28 cellular contexts compared by ENCODE assay signal in genomic region chr17:4748687-4749086, GRCh38. TPM values are rescaled to one million over a fixed set of nuclear protein-coding genes. Genes with fewer than 3 reads are reported as not detected.
A peak's percentile ranks its signal among the peaks of the same experiment; 100 is the strongest.
DNase-seq lines count a peak whose midpoint lies in the region; ATAC-seq, FAIRE-seq and TF ChIP-seq lines count a peak whose summit lies in the region.
"Had no signal": no experiment of that assay in that cellular context is flagged by ENCODE, and none has a peak within 500 bp of the region (broad histone marks: within the 10 kb centered on the region; RNA-seq: fewer than 3 reads in every experiment).

No MANE protein-coding gene starts in this region.

- H4K20me1 ChIP-seq in HepG2 (ENCODE audit: insufficient read depth, low read length) = no peaks in the 10 kb centered on the region

- H3K9ac ChIP-seq in liver (ENCODE audit: low read depth in 1 of 2, low read length in 2 of 2) (no peak overlapping the region), HepG2 (ENCODE audit: insufficient read depth, low read depth, low read length) (no peak overlapping the region), kidney (ENCODE audit: low read length in 2 of 2) (no peak overlapping the region)

- in situ Hi-C loops in HepG2 (cut with HindIII; ENCODE audit: extremely low pct_ligation_motif_present, low pct_unique_long_range_greater_than_20kb) = no loop called here
- in situ Hi-C loops in SK-MEL-5 (cut with HindIII; ENCODE audit: low pct_unique_long_range_greater_than_20kb, low sequenced_read_pairs) = no loop called here

- no peak for TF ChIP-seq EP300 in HepG2 (IDR thresholded peaks at IDR 0.05; ENCODE audit: low read depth in 2 of 2, low read length in 2 of 2)
- no peak for TF ChIP-seq EP300 in HepG2 (CRISPR knock-in tag; IDR thresholded peaks at IDR 0.05; ENCODE audit: borderline replicate concordance)

- no peak overlapping the region for H2AFZ ChIP-seq in HepG2 (ENCODE audit: low read length)

- no peaks in the 10 kb centered on the region for H3K79me2 ChIP-seq in HepG2 (ENCODE audit: insufficient read depth, low read length)

- DNase-seq in HepG2 (ENCODE audit: low spot score) (no peak), SK-MEL-5 (ENCODE audit: low read depth, low spot score) (peak; percentile 11), kidney (peak; percentile 33), upper lobe of right lung (no peak), RKO (ENCODE audit: low spot score) (no peak), NCI-H2107 treated with DMSO at 0.1 percent for 48 hours (lab: John Stamatoyannopoulos, UW; ENCODE audit: unreplicated experiment) (no peak)
- DNase-seq: activated CD4-positive, alpha-beta T cell treated with anti-CD3 and anti-CD28 coated beads, Interleukin-2, amount 50 U/mL, for 4 hours; activated CD8-positive, alpha-beta memory T cell treated with anti-CD3 and anti-CD28 coated beads, Interleukin-2, amount 50 U/mL, for 48 hours; activated effector memory CD4-positive, alpha-beta T cell treated with anti-CD3 and anti-CD28 coated beads, Interleukin-2, amount 50 U/mL, for 16 hours; body of pancreas; CD4-positive, alpha-beta memory T cell; effector CD4-positive, alpha-beta T cell; gastrocnemius medialis; HFFc6; NCI-H1436 treated with DMSO at 0.1 percent for 48 hours; NCI-H524; NK-92 treated with Interleukin-12 subunit alpha and Interleukin-12 subunit beta, amount 100 ng/mL, for 24 hours; sigmoid colon; stimulated activated naive CD8-positive, alpha-beta T cell treated with anti-CD3 and anti-CD28 coated beads, Interleukin-15, amount 100 ng/mL, for 72 hours; thyroid gland; WERI-Rb-1 had no signal

- H3K9me3 ChIP-seq in liver (ENCODE audit: control insufficient read depth in 4 of 4, low read length in 3 of 4) = no peaks in the 10 kb centered on the region
- H3K9me3 ChIP-seq in HepG2 (ENCODE audit: low read length) = no peaks in the 10 kb centered on the region
- H3K9me3 ChIP-seq in kidney (ENCODE audit: control insufficient read depth in 1 of 2, low read length in 2 of 2) = no peaks in the 10 kb centered on the region
- H3K9me3 ChIP-seq in upper lobe of right lung = no peaks in the 10 kb centered on the region
- H3K9me3 ChIP-seq: body of pancreas, gastrocnemius medialis, sigmoid colon, thyroid gland had no signal

- 67% methylated on average over 4 of the region's 4 CpGs for WGBS in liver
- 39% methylated on average over 4 of the region's 4 CpGs for WGBS in HepG2 (ENCODE audit: low lambda C conversion rate)

- CTCF ChIA-PET in HepG2 (lab: Yijun Ruan, JAX; ENCODE audit: low intra/inter-chr PET ratio, low total read pairs) = no interaction called here

- POLR2A ChIA-PET in HepG2 (lab: Yijun Ruan, JAX) = interaction anchor here (1.1 to 2.3 kb wide), 2 partner anchors 23 to 42 kb away, joined by 4 to 9 read pairs; partner anchors contain the start of gene TM4SF5

- FAIRE-seq in HepG2 (lab: Jason Lieb, UNC) (no peak), kidney (lab: Jason Lieb, UNC) (no peak)

- no peak overlapping the region for H3K4me2 ChIP-seq in HepG2 (ENCODE audit: low read depth, low read length)

- TF ChIP-seq RAD21 in liver (IDR thresholded peaks at IDR 0.05) (no peak), HepG2 (CRISPR knock-in tag; IDR thresholded peaks at IDR 0.05) (no peak)

- BruUV-seq in HepG2 (replicated peaks; lab: Mats Ljungman, UMichigan) = no TSS peak

- no peak for TF ChIP-seq POLR2A in HepG2 (IDR thresholded peaks at IDR 0.05; ENCODE audit: insufficient read depth in 1 of 2, low read depth in 2 of 2, low read length in 2 of 2)

- H3K36me3 ChIP-seq in liver (ENCODE audit: control insufficient read depth in 4 of 4, insufficient read depth in 3 of 4, low read depth in 1 of 4, low read length in 3 of 4) (no peaks in the 10 kb centered on the region), HepG2 (replicated peaks in 1 of 2; ENCODE audit: control insufficient read depth in 1 of 2, insufficient read depth in 2 of 2, low read length in 2 of 2) (no peaks in the 10 kb centered on the region), kidney (ENCODE audit: control insufficient read depth in 1 of 2, insufficient read depth in 2 of 2, low read length in 2 of 2) (no peaks in the 10 kb centered on the region), upper lobe of right lung (no peaks in the 10 kb centered on the region)
- H3K36me3 ChIP-seq: gastrocnemius medialis, sigmoid colon, thyroid gland, WERI-Rb-1 had no signal

- H3K4me3 ChIP-seq in liver (ENCODE audit: low read depth in 1 of 3, low read length in 3 of 3) = no peak overlapping the region
- no peak overlapping the region for H3K4me3 ChIP-seq in HepG2 (replicated peaks in 1 of 3; ENCODE audit: insufficient read depth in 1 of 3, low read depth in 2 of 3, low read length in 3 of 3)
- H3K4me3 ChIP-seq in kidney (ENCODE audit: low read length in 2 of 2) = no peak overlapping the region
- H3K4me3 ChIP-seq in upper lobe of right lung = no peak overlapping the region
- H3K4me3 ChIP-seq: body of pancreas, gastrocnemius medialis, lung, sigmoid colon, thyroid gland had no signal

- H3K4me1 ChIP-seq in liver (ENCODE audit: control insufficient read depth in 4 of 4, insufficient read depth in 4 of 4, low read length in 3 of 4) (no peaks in the 10 kb centered on the region), HepG2 (ENCODE audit: insufficient read depth, low read length) (peaks cover 67% of the 10 kb centered on the region), kidney (ENCODE audit: control insufficient read depth in 1 of 2, insufficient read depth in 1 of 2, low read depth in 1 of 2, low read length in 2 of 2) (peaks cover 0 to 4% of the 10 kb centered on the region in 2 donors), upper lobe of right lung (no peaks in the 10 kb centered on the region)
- H3K4me1 ChIP-seq: gastrocnemius medialis had no signal

- intact Hi-C loops in HepG2 (cut with micrococcal nuclease; ENCODE audit: unreplicated experiment) (no loop called here), kidney (cut with DNase I) (no loop called here), upper lobe of right lung (cut with DNase I) (no loop called here)

- H3K27me3 ChIP-seq in liver (ENCODE audit: control insufficient read depth in 4 of 4, insufficient read depth in 4 of 4, low read length in 3 of 4) (no peaks in the 10 kb centered on the region), HepG2 (ENCODE audit: control insufficient read depth in 1 of 2, insufficient read depth in 2 of 2, low read length in 2 of 2) (no peaks in the 10 kb centered on the region), upper lobe of right lung (peaks cover 11% of the 10 kb centered on the region)
- H3K27me3 ChIP-seq: thyroid gland had no signal

- H3K27ac ChIP-seq in liver (ENCODE audit: low read depth in 1 of 2, low read length in 2 of 2) (peak overlapping the region; percentile 51 to 74), HepG2 (ENCODE audit: extremely low read length, insufficient read depth, low read length) (no peak overlapping the region), kidney (ENCODE audit: low read depth in 2 of 2, low read length in 2 of 2) (no peak overlapping the region), upper lobe of right lung (no peak overlapping the region)
- H3K27ac ChIP-seq: gastrocnemius medialis, thyroid gland, WERI-Rb-1 had no signal

- TF ChIP-seq CTCF in liver (IDR thresholded peaks at IDR 0.05; ENCODE audit: low read depth, low read length, missing input control) (no peak), HepG2 (CRISPR knock-in tag; IDR thresholded peaks at IDR 0.05) (no peak), kidney (IDR thresholded peaks at IDR 0.05; ENCODE audit: borderline replicate concordance, extremely low read depth, insufficient read depth) (no peak), upper lobe of right lung (IDR thresholded peaks at IDR 0.05) (no peak)

- ATAC-seq in HepG2 (no peak), upper lobe of right lung (peak; percentile 39), HG02763 (IDR thresholded peaks at IDR 0.05; ENCODE audit: unreplicated experiment) (no peak)
- ATAC-seq: body of pancreas, gastrocnemius medialis had no signal

RNA-seq across cellular contexts. Expression of gene CXCL16, which starts 9.0 kb away (rescaled TPM):
- total RNA-seq in liver (10 to 100 TPM; 10.7 to 15.3 TPM), HepG2 (2016; rRNA removed; fragmentation: Illumina TruSeq; extraction: Trizol) (5.4 and 9.4 TPM in 2 replicates), kidney (83.0 TPM), upper lobe of right lung (169 TPM)
- polyA plus RNA-seq in liver (10 to 100 TPM; 16.9 to 41.1 TPM), HepG2 (2011; rRNA removed) (101 and 142 TPM in 2 replicates), kidney (ENCODE audit: insufficient read depth, low read depth, low replicate concordance) (22.5 TPM)
- total RNA-seq in HepG2 (2016; cell fraction: cytosol; rRNA removed; fragmentation: Illumina TruSeq; extraction: Trizol; ENCODE audit: low read depth) = 5.4 and 8.2 TPM in 2 replicates
- 5.6 and 11.1 TPM in 2 replicates for total RNA-seq in HepG2 (2016; cell fraction: insoluble cytoplasmic fraction; rRNA removed; fragmentation: Illumina TruSeq; extraction: Trizol)
- total RNA-seq in HepG2 (2016; cell fraction: membrane; rRNA removed; fragmentation: Illumina TruSeq; extraction: Trizol) = 12.1 and 12.5 TPM in 2 replicates
- total RNA-seq in HepG2 (2016; cell fraction: nucleus; rRNA removed; fragmentation: Illumina TruSeq; extraction: Trizol) = 7.9 and 8.2 TPM in 2 replicates
- 89.5 and 125 TPM in 2 replicates for polyA plus RNA-seq in HepG2 (2011; cell fraction: cytosol; rRNA removed)
- 24.7 and 41.2 TPM in 2 replicates for polyA plus RNA-seq in HepG2 (2011; cell fraction: nucleus; rRNA removed)
- polyA plus RNA-seq in HepG2 (2012) = 81.6 and 102 TPM in 2 replicates
- 18.9 and 20.3 TPM in 2 replicates for polyA plus RNA-seq in HepG2 (2016; cell fraction: cytosol; fragmentation: Illumina TruSeq; extraction: Trizol; ENCODE audit: low read depth)
- 20.4 and 22.7 TPM in 2 replicates for polyA plus RNA-seq in HepG2 (2016; cell fraction: insoluble cytoplasmic fraction; fragmentation: Illumina TruSeq; extraction: Trizol; ENCODE audit: low read depth)
- polyA plus RNA-seq in HepG2 (2016; cell fraction: membrane; fragmentation: Illumina TruSeq; extraction: Trizol; ENCODE audit: low read depth) = 28.0 and 31.1 TPM in 2 replicates
- polyA plus RNA-seq in HepG2 (2016; cell fraction: nucleus; fragmentation: Illumina TruSeq; extraction: Trizol; ENCODE audit: insufficient read depth, low read depth) = 27.8 and 36.4 TPM in 2 replicates
- polyA minus RNA-seq in HepG2 (2011; rRNA and poly(A)+ RNA removed; ENCODE audit: low replicate concordance) = 7.1 and 65.0 TPM in 2 replicates
- 41.8 and 54.5 TPM in 2 replicates for polyA minus RNA-seq in HepG2 (2011; cell fraction: cytosol; rRNA and poly(A)+ RNA removed)
- polyA minus RNA-seq in HepG2 (2011; cell fraction: nucleus; rRNA and poly(A)+ RNA removed) = 9.3 and 13.4 TPM in 2 replicates
- total RNA-seq in SK-MEL-5 (2014; rRNA removed; shearing (Covaris generic)) = 10.0 and 10.7 TPM in 2 replicates
- 34.9 and 37.3 TPM in 2 replicates for polyA plus RNA-seq in SK-MEL-5 (2015; cell fraction: cytosol; rRNA removed)
- polyA plus RNA-seq in SK-MEL-5 (2015; cell fraction: nucleus; rRNA removed) = 2.6 and 3.1 TPM in 2 replicates

RNA-seq across cellular contexts. Expression of gene ZMYND15, which starts 9.1 kb away (rescaled TPM):
- under 1 TPM; 0.47 to 0.67 TPM for total RNA-seq in liver
- polyA plus RNA-seq in liver = 1 to 10 TPM in 1 of 2 donors, under 1 TPM in 1; 0.75 to 2.4 TPM
- 0.15 and 0.24 TPM in 2 replicates for total RNA-seq in HepG2 (2016; rRNA removed; fragmentation: Illumina TruSeq; extraction: Trizol)
- not detected in 2 replicates for total RNA-seq in HepG2 (2016; cell fraction: cytosol; rRNA removed; fragmentation: Illumina TruSeq; extraction: Trizol; ENCODE audit: low read depth)
- total RNA-seq in HepG2 (2016; cell fraction: insoluble cytoplasmic fraction; rRNA removed; fragmentation: Illumina TruSeq; extraction: Trizol) = 0.16 and 0.39 TPM in 2 replicates
- 0.10 and 0.12 TPM in 2 replicates for total RNA-seq in HepG2 (2016; cell fraction: membrane; rRNA removed; fragmentation: Illumina TruSeq; extraction: Trizol)
- 0.38 and 0.43 TPM in 2 replicates for total RNA-seq in HepG2 (2016; cell fraction: nucleus; rRNA removed; fragmentation: Illumina TruSeq; extraction: Trizol)
- 2.7 and 3.6 TPM in 2 replicates for polyA plus RNA-seq in HepG2 (2011; rRNA removed)
- polyA plus RNA-seq in HepG2 (2011; cell fraction: cytosol; rRNA removed) = 1.5 and 1.7 TPM in 2 replicates
- 14.3 and 15.2 TPM in 2 replicates for polyA plus RNA-seq in HepG2 (2011; cell fraction: nucleus; rRNA removed)
- polyA plus RNA-seq in HepG2 (2012) = 2.0 and 2.7 TPM in 2 replicates
- polyA plus RNA-seq in HepG2 (2016; cell fraction: cytosol; fragmentation: Illumina TruSeq; extraction: Trizol; ENCODE audit: low read depth) = 0.16 and 0.17 TPM in 2 replicates
- polyA plus RNA-seq in HepG2 (2016; cell fraction: insoluble cytoplasmic fraction; fragmentation: Illumina TruSeq; extraction: Trizol; ENCODE audit: low read depth) = 0.28 and 0.33 TPM in 2 replicates
- polyA plus RNA-seq in HepG2 (2016; cell fraction: membrane; fragmentation: Illumina TruSeq; extraction: Trizol; ENCODE audit: low read depth) = 0.27 and 0.44 TPM in 2 replicates
- 0.75 and 1.6 TPM in 2 replicates for polyA plus RNA-seq in HepG2 (2016; cell fraction: nucleus; fragmentation: Illumina TruSeq; extraction: Trizol; ENCODE audit: insufficient read depth, low read depth)
- polyA minus RNA-seq in HepG2 (2011; rRNA and poly(A)+ RNA removed; ENCODE audit: low replicate concordance) = 0.07 and 2.5 TPM in 2 replicates
- polyA minus RNA-seq in HepG2 (2011; cell fraction: cytosol; rRNA and poly(A)+ RNA removed) = 0.53 and 0.79 TPM in 2 replicates
- 1.5 and 2.7 TPM in 2 replicates for polyA minus RNA-seq in HepG2 (2011; cell fraction: nucleus; rRNA and poly(A)+ RNA removed)
- 0.11 TPM in 1 of 2 replicates, not detected in the other for total RNA-seq in SK-MEL-5 (2014; rRNA removed; shearing (Covaris generic))
- 0.29 and 0.52 TPM in 2 replicates for polyA plus RNA-seq in SK-MEL-5 (2015; cell fraction: cytosol; rRNA removed)
- 1.5 and 2.3 TPM in 2 replicates for polyA plus RNA-seq in SK-MEL-5 (2015; cell fraction: nucleus; rRNA removed)
- 5.1 TPM for total RNA-seq in kidney
- polyA plus RNA-seq in kidney (ENCODE audit: insufficient read depth, low read depth, low replicate concordance) = 1.3 TPM
- total RNA-seq in upper lobe of right lung = 9.6 TPM
- total RNA-seq: gastrocnemius medialis, HFFc6, RPMI7951 had no signal

RNA-seq across cellular contexts. Expression of gene MED11, which starts 17.5 kb away (rescaled TPM):
- 10 to 100 TPM; 11.2 to 11.5 TPM for total RNA-seq in liver
- polyA plus RNA-seq in liver = 10 to 100 TPM; 15.9 to 35.6 TPM
- 20.2 and 25.1 TPM in 2 replicates for total RNA-seq in HepG2 (2016; rRNA removed; fragmentation: Illumina TruSeq; extraction: Trizol)
- total RNA-seq in HepG2 (2016; cell fraction: cytosol; rRNA removed; fragmentation: Illumina TruSeq; extraction: Trizol; ENCODE audit: low read depth) = 3.6 and 4.5 TPM in 2 replicates
- total RNA-seq in HepG2 (2016; cell fraction: insoluble cytoplasmic fraction; rRNA removed; fragmentation: Illumina TruSeq; extraction: Trizol) = 20.3 and 31.3 TPM in 2 replicates
- total RNA-seq in HepG2 (2016; cell fraction: membrane; rRNA removed; fragmentation: Illumina TruSeq; extraction: Trizol) = 6.8 and 9.9 TPM in 2 replicates
- total RNA-seq in HepG2 (2016; cell fraction: nucleus; rRNA removed; fragmentation: Illumina TruSeq; extraction: Trizol) = 7.9 and 8.0 TPM in 2 replicates
- polyA plus RNA-seq in HepG2 (2011; rRNA removed) = 36.2 and 39.0 TPM in 2 replicates
- 34.0 and 41.9 TPM in 2 replicates for polyA plus RNA-seq in HepG2 (2011; cell fraction: cytosol; rRNA removed)
- polyA plus RNA-seq in HepG2 (2011; cell fraction: nucleus; rRNA removed) = 23.2 and 26.5 TPM in 2 replicates
- polyA plus RNA-seq in HepG2 (2012) = 23.6 and 23.7 TPM in 2 replicates
- polyA plus RNA-seq in HepG2 (2016; cell fraction: cytosol; fragmentation: Illumina TruSeq; extraction: Trizol; ENCODE audit: low read depth) = 4.5 and 4.8 TPM in 2 replicates
- 34.8 and 37.3 TPM in 2 replicates for polyA plus RNA-seq in HepG2 (2016; cell fraction: insoluble cytoplasmic fraction; fragmentation: Illumina TruSeq; extraction: Trizol; ENCODE audit: low read depth)
- polyA plus RNA-seq in HepG2 (2016; cell fraction: membrane; fragmentation: Illumina TruSeq; extraction: Trizol; ENCODE audit: low read depth) = 7.4 and 8.2 TPM in 2 replicates
- polyA plus RNA-seq in HepG2 (2016; cell fraction: nucleus; fragmentation: Illumina TruSeq; extraction: Trizol; ENCODE audit: insufficient read depth, low read depth) = 23.5 and 24.2 TPM in 2 replicates
- polyA minus RNA-seq in HepG2 (2011; rRNA and poly(A)+ RNA removed; ENCODE audit: low replicate concordance) = 12.0 and 42.0 TPM in 2 replicates
- 9.0 and 13.7 TPM in 2 replicates for polyA minus RNA-seq in HepG2 (2011; cell fraction: cytosol; rRNA and poly(A)+ RNA removed)
- 8.0 and 9.3 TPM in 2 replicates for polyA minus RNA-seq in HepG2 (2011; cell fraction: nucleus; rRNA and poly(A)+ RNA removed)
- total RNA-seq in SK-MEL-5 (2014; rRNA removed; shearing (Covaris generic)) = 26.3 and 32.0 TPM in 2 replicates
- polyA plus RNA-seq in SK-MEL-5 (2015; cell fraction: cytosol; rRNA removed) = 21.0 and 29.3 TPM in 2 replicates
- polyA plus RNA-seq in SK-MEL-5 (2015; cell fraction: nucleus; rRNA removed) = 18.8 and 26.8 TPM in 2 replicates
- 19.0 TPM for total RNA-seq in kidney
- polyA plus RNA-seq in kidney (ENCODE audit: insufficient read depth, low read depth, low replicate concordance) = 58.4 TPM
- total RNA-seq in upper lobe of right lung = 23.2 TPM

RNA-seq across cellular contexts. Expression of gene TM4SF5, which starts 23.0 kb away (rescaled TPM):
- 10 to 100 TPM; 20.1 to 32.5 TPM for total RNA-seq in liver
- polyA plus RNA-seq in liver = 100 to 1,000 TPM; 198 to 309 TPM
- 15.6 and 30.1 TPM in 2 replicates for total RNA-seq in HepG2 (2016; rRNA removed; fragmentation: Illumina TruSeq; extraction: Trizol)
- 8.3 and 9.3 TPM in 2 replicates for total RNA-seq in HepG2 (2016; cell fraction: cytosol; rRNA removed; fragmentation: Illumina TruSeq; extraction: Trizol; ENCODE audit: low read depth)
- 14.2 and 28.3 TPM in 2 replicates for total RNA-seq in HepG2 (2016; cell fraction: insoluble cytoplasmic fraction; rRNA removed; fragmentation: Illumina TruSeq; extraction: Trizol)
- total RNA-seq in HepG2 (2016; cell fraction: membrane; rRNA removed; fragmentation: Illumina TruSeq; extraction: Trizol) = 6.7 and 7.5 TPM in 2 replicates
- 22.4 and 30.8 TPM in 2 replicates for total RNA-seq in HepG2 (2016; cell fraction: nucleus; rRNA removed; fragmentation: Illumina TruSeq; extraction: Trizol)
- 126 and 152 TPM in 2 replicates for polyA plus RNA-seq in HepG2 (2011; rRNA removed)
- polyA plus RNA-seq in HepG2 (2011; cell fraction: cytosol; rRNA removed) = 222 and 275 TPM in 2 replicates
- polyA plus RNA-seq in HepG2 (2011; cell fraction: nucleus; rRNA removed) = 301 and 304 TPM in 2 replicates
- polyA plus RNA-seq in HepG2 (2012) = 238 and 268 TPM in 2 replicates
- polyA plus RNA-seq in HepG2 (2016; cell fraction: cytosol; fragmentation: Illumina TruSeq; extraction: Trizol; ENCODE audit: low read depth) = 15.7 and 17.8 TPM in 2 replicates
- polyA plus RNA-seq in HepG2 (2016; cell fraction: insoluble cytoplasmic fraction; fragmentation: Illumina TruSeq; extraction: Trizol; ENCODE audit: low read depth) = 26.8 and 28.2 TPM in 2 replicates
- 14.0 and 14.2 TPM in 2 replicates for polyA plus RNA-seq in HepG2 (2016; cell fraction: membrane; fragmentation: Illumina TruSeq; extraction: Trizol; ENCODE audit: low read depth)
- 81.8 and 84.4 TPM in 2 replicates for polyA plus RNA-seq in HepG2 (2016; cell fraction: nucleus; fragmentation: Illumina TruSeq; extraction: Trizol; ENCODE audit: insufficient read depth, low read depth)
- 154 TPM in 1 of 2 replicates, not detected in the other for polyA minus RNA-seq in HepG2 (2011; rRNA and poly(A)+ RNA removed; ENCODE audit: low replicate concordance)
- 71.3 and 75.3 TPM in 2 replicates for polyA minus RNA-seq in HepG2 (2011; cell fraction: cytosol; rRNA and poly(A)+ RNA removed)
- 28.6 and 33.3 TPM in 2 replicates for polyA minus RNA-seq in HepG2 (2011; cell fraction: nucleus; rRNA and poly(A)+ RNA removed)
- total RNA-seq in SK-MEL-5 (2014; rRNA removed; shearing (Covaris generic)) = not detected in 2 replicates
- not detected in 2 replicates for polyA plus RNA-seq in SK-MEL-5 (2015; cell fraction: cytosol; rRNA removed)
- not detected in 2 replicates for polyA plus RNA-seq in SK-MEL-5 (2015; cell fraction: nucleus; rRNA removed)
- total RNA-seq in kidney = 0.88 TPM
- polyA plus RNA-seq in kidney (ENCODE audit: insufficient read depth, low read depth, low replicate concordance) = 31.3 TPM
- total RNA-seq in upper lobe of right lung = not detected
- total RNA-seq: CD4-positive, alpha-beta memory T cell; chondrocyte; HFFc6; lung; MCF 10A; posterior vena cava; RPMI7951; sigmoid colon; thyroid gland had no signal
- polyA plus RNA-seq: CD4-positive, alpha-beta memory T cell; lung had no signal

RNA-seq across cellular contexts. Expression of gene VMO1, which starts 37.5 kb away (rescaled TPM):
- total RNA-seq in liver (1 to 10 TPM; 1.7 to 1.8 TPM), HepG2 (2016; rRNA removed; fragmentation: Illumina TruSeq; extraction: Trizol) (not detected in 2 replicates), kidney (3.0 TPM), upper lobe of right lung (5.6 TPM)
- polyA plus RNA-seq in liver (1 to 10 TPM; 5.9 to 9.1 TPM), HepG2 (2011; rRNA removed) (0.13 TPM in 1 of 2 replicates, not detected in the other), kidney (ENCODE audit: insufficient read depth, low read depth, low replicate concordance) (2.5 TPM)
- total RNA-seq in HepG2 (2016; cell fraction: cytosol; rRNA removed; fragmentation: Illumina TruSeq; extraction: Trizol; ENCODE audit: low read depth) = 0.71 TPM in 1 of 2 replicates, not detected in the other
- total RNA-seq in HepG2 (2016; cell fraction: insoluble cytoplasmic fraction; rRNA removed; fragmentation: Illumina TruSeq; extraction: Trizol) = 0.22 TPM in 1 of 2 replicates, not detected in the other
- total RNA-seq in HepG2 (2016; cell fraction: membrane; rRNA removed; fragmentation: Illumina TruSeq; extraction: Trizol) = 0.25 and 0.65 TPM in 2 replicates
- total RNA-seq in HepG2 (2016; cell fraction: nucleus; rRNA removed; fragmentation: Illumina TruSeq; extraction: Trizol) = 1.2 TPM in 1 of 2 replicates, not detected in the other
- polyA plus RNA-seq in HepG2 (2011; cell fraction: cytosol; rRNA removed) = 0.23 TPM in 1 of 2 replicates, not detected in the other
- polyA plus RNA-seq in HepG2 (2011; cell fraction: nucleus; rRNA removed) = 0.29 and 0.38 TPM in 2 replicates
- 0.64 and 1.1 TPM in 2 replicates for polyA plus RNA-seq in HepG2 (2012)
- polyA plus RNA-seq in HepG2 (2016; cell fraction: cytosol; fragmentation: Illumina TruSeq; extraction: Trizol; ENCODE audit: low read depth) = 0.31 and 0.49 TPM in 2 replicates
- not detected in 2 replicates for polyA plus RNA-seq in HepG2 (2016; cell fraction: insoluble cytoplasmic fraction; fragmentation: Illumina TruSeq; extraction: Trizol; ENCODE audit: low read depth)
- polyA plus RNA-seq in HepG2 (2016; cell fraction: membrane; fragmentation: Illumina TruSeq; extraction: Trizol; ENCODE audit: low read depth) = 0.56 TPM in 1 of 2 replicates, not detected in the other
- 0.98 TPM in 1 of 2 replicates, not detected in the other for polyA plus RNA-seq in HepG2 (2016; cell fraction: nucleus; fragmentation: Illumina TruSeq; extraction: Trizol; ENCODE audit: insufficient read depth, low read depth)
- polyA minus RNA-seq in HepG2 (2011; rRNA and poly(A)+ RNA removed; ENCODE audit: low replicate concordance) = not detected in 2 replicates
- polyA minus RNA-seq in HepG2 (2011; cell fraction: cytosol; rRNA and poly(A)+ RNA removed) = not detected in 2 replicates
- polyA minus RNA-seq in HepG2 (2011; cell fraction: nucleus; rRNA and poly(A)+ RNA removed) = not detected in 2 replicates
- total RNA-seq in SK-MEL-5 (2014; rRNA removed; shearing (Covaris generic)) = not detected in 2 replicates
- polyA plus RNA-seq in SK-MEL-5 (2015; cell fraction: cytosol; rRNA removed) = not detected in 2 replicates
- not detected in 2 replicates for polyA plus RNA-seq in SK-MEL-5 (2015; cell fraction: nucleus; rRNA removed)
- total RNA-seq: body of pancreas had no signal
- polyA plus RNA-seq: CD4-positive, alpha-beta memory T cell had no signal

Comparison
In these comparisons a context has a peak if more than half of its experiments do, and no peak if none do; other contexts are left out.
1. H3K27ac ChIP-seq: peak in liver (2 of 2); none in HepG2 (single experiment), kidney (0 of 2) and upper lobe of right lung (single experiment).
2. DNase-seq: peak in SK-MEL-5 (single experiment) and kidney (single experiment); none in HepG2 (single experiment), upper lobe of right lung (single experiment), RKO (single experiment) and NCI-H2107 treated with DMSO at 0.1 percent for 48 hours (single experiment).